In genomic region chr9:121992571-121993212, GRCh38 we compare ENCODE assay signal across 8 cellular contexts.
DNase-seq lines count a peak whose midpoint lies in the region; ATAC-seq, FAIRE-seq and TF ChIP-seq lines count a peak whose summit lies in the region.

No MANE protein-coding gene starts in this region.

- in situ Hi-C loops in K562 (cut with MboI): no loop called here

- no peak for TF ChIP-seq EP300 in SK-N-SH (IDR thresholded peaks at IDR 0.05; ENCODE audit: borderline replicate concordance in 1 of 2, low read depth in 1 of 2, low read length in 1 of 2)
- no peak for TF ChIP-seq EP300 in K562 (IDR thresholded peaks at IDR 0.05; ENCODE audit: low read length)

- H3K4me2 ChIP-seq in SK-N-SH (no peak overlapping the region; the same call in 1 of the 2 replicates), K562 (ENCODE audit: insufficient read depth, low read length) (no peak overlapping the region)

- H3K9ac ChIP-seq in SK-N-SH (no peak overlapping the region), K562 (ENCODE audit: insufficient read depth in 1 of 2, low read depth in 2 of 2, low read length in 2 of 2) (no peak overlapping the region)

- BruUV-seq in A673 (replicated peaks; lab: Mats Ljungman, UMichigan) (no TSS peak), K562 (replicated peaks; lab: Mats Ljungman, UMichigan) (no TSS peak)

- H3K4me3 ChIP-seq in A673 (ENCODE audit: low read depth, low read length, poor library complexity, severe bottlenecking): no peak overlapping the region
- H3K4me3 ChIP-seq in SK-N-SH (ENCODE audit: low read depth in 2 of 2, low read length in 1 of 2): peak overlapping the region in 1 of 2 experiments; percentile 4; a peak in 1 of 4 replicates
- no peak overlapping the region for H3K4me3 ChIP-seq in K562

- no peak for TF ChIP-seq POLR2A in K562 (conservative IDR thresholded peaks at IDR 0.05)

- CTCF ChIA-PET in A673 (lab: Charles Lee): no interaction called here
- CTCF ChIA-PET in SK-N-SH (lab: Yijun Ruan, JAX): interaction anchor here (0.7 to 2.1 kb wide), 7 partner anchors 9 to 447 kb away, joined by 3 to 9 read pairs (median 4); no protein-coding TSS in a partner anchor
- CTCF ChIA-PET in K562 (lab: Yijun Ruan, JAX; ENCODE audit: low intra/inter-chr PET ratio): interaction anchor here (0.8 to 1.6 kb wide), 5 partner anchors 292 to 448 kb away, joined by 3 to 11 read pairs (median 3); no protein-coding TSS in a partner anchor

- peak; percentile 86 for TF ChIP-seq CTCF in A673 (conservative IDR thresholded peaks at IDR 0.05; ENCODE audit: low read depth, low read length)
- peak; percentile 66 for TF ChIP-seq CTCF in GM12872 (IDR thresholded peaks at IDR 0.05; ENCODE audit: insufficient read depth, low read depth, low read length)
- peak; percentile 89 for TF ChIP-seq CTCF in SK-N-SH (IDR thresholded peaks at IDR 0.05)
- TF ChIP-seq CTCF in K562 (IDR thresholded peaks at IDR 0.05 in 2 of 3, conservative IDR thresholded peaks at IDR 0.05 in 1 of 3; ENCODE audit: insufficient read depth in 2 of 3, low read depth in 1 of 3, low read length in 3 of 3): peak; percentile 70 to 76 (median 73)

- POLR2A ChIA-PET in A673 (lab: Charles Lee; ENCODE audit: low non-redundant PET): no interaction called here
- POLR2A ChIA-PET in SK-N-SH (lab: Yijun Ruan, JAX): no interaction called here
- POLR2A ChIA-PET in K562 (lab: Yijun Ruan, JAX): no interaction called here

- no peaks in the 10 kb centered on the region for H3K4me1 ChIP-seq in A673 (ENCODE audit: insufficient read depth, low read length, poor library complexity, severe bottlenecking)
- H3K4me1 ChIP-seq in SK-N-SH (ENCODE audit: control insufficient read depth in 1 of 2, insufficient read depth in 2 of 2, low read depth in 1 of 2, low read length in 1 of 2): peaks cover 0 to 8% of the 10 kb centered on the region in 2 experiments; a peak in 2 of 4 replicates
- H3K4me1 ChIP-seq in K562 (replicated peaks in 1 of 2; ENCODE audit: control insufficient read depth in 2 of 2, insufficient read depth in 2 of 2, low read length in 2 of 2): no peaks in the 10 kb centered on the region

- no peaks in the 10 kb centered on the region for H4K20me1 ChIP-seq in SK-N-SH (ENCODE audit: insufficient read depth)
- H4K20me1 ChIP-seq in K562 (replicated peaks; ENCODE audit: control insufficient read depth, insufficient read depth, low read length): peaks cover 13% of the 10 kb centered on the region; the same call in 1 of the 2 replicates

- FAIRE-seq in K562 (lab: Jason Lieb, UNC): peak; percentile 87

- ATAC-seq in K562: peak; percentile 93
- ATAC-seq in GM21526 (IDR thresholded peaks at IDR 0.05; ENCODE audit: low FRiP score, unreplicated experiment): no peak

- DNase-seq in A673 (ENCODE audit: low spot score) (peak; percentile 86), NAMALWA (ENCODE audit: low spot score) (peak; percentile 90), SK-N-SH (peak; percentile 77), K562 (ENCODE audit: extremely low read depth in 1 of 4, low spot score in 3 of 4) (peak; percentile 68 to 79 (median 74)), iPS-NIHi7 (ENCODE audit: extremely low spot score) (peak; percentile 81)
- DNase-seq in stimulated activated CD4-positive, alpha-beta T cell treated with anti-CD3 and anti-CD28 coated beads, Interleukin-12 subunit alpha, Interleukin-12 subunit beta, amount 100 ng/mL, for 4 hours: peak; percentile 20

- H3K36me3 ChIP-seq in A673 (ENCODE audit: insufficient read depth, low read length, poor library complexity, severe bottlenecking) (no peaks in the 10 kb centered on the region), SK-N-SH (replicated peaks in 1 of 2; ENCODE audit: control insufficient read depth in 1 of 2, insufficient read depth in 2 of 2, low read length in 1 of 2) (peaks cover 0 to 2% of the 10 kb centered on the region in 2 experiments), K562 (ENCODE audit: control insufficient read depth, insufficient read depth, low read length) (no peaks in the 10 kb centered on the region)

- no peaks in the 10 kb centered on the region for H3K79me2 ChIP-seq in SK-N-SH (ENCODE audit: insufficient read depth)
- no peaks in the 10 kb centered on the region for H3K79me2 ChIP-seq in K562 (ENCODE audit: control insufficient read depth, insufficient read depth, low read length)

- H3K9me3 ChIP-seq in A673 (ENCODE audit: low read depth, low read length, poor library complexity, severe bottlenecking) (no peaks in the 10 kb centered on the region), SK-N-SH (no peaks in the 10 kb centered on the region), K562 (replicated peaks; ENCODE audit: control insufficient read depth, insufficient read depth, low read depth, low read length) (no peaks in the 10 kb centered on the region)

- no peaks in the 10 kb centered on the region for H3F3A ChIP-seq in SK-N-SH (replicated peaks; ENCODE audit: insufficient read depth)

- intact Hi-C loops in A673 (cut with micrococcal nuclease; ENCODE audit: unreplicated experiment): loop anchor here (1.0 to 5.0 kb wide), 6 partner anchors 155 to 446 kb away; no protein-coding TSS in a partner anchor
- intact Hi-C loops in K562 (cut with micrococcal nuclease): loop anchor here (1.0 to 5.0 kb wide), 5 partner anchors 130 to 446 kb away; no protein-coding TSS in a partner anchor

- H3K9me1 ChIP-seq in K562 (ENCODE audit: control insufficient read depth, insufficient read depth, low read length): no peaks in the 10 kb centered on the region

- WGBS in SK-N-SH (ENCODE audit: low lambda C conversion rate): 6% methylated on average over 8 of the region's 8 CpGs
- 9% methylated on average over 8 of the region's 8 CpGs for WGBS in K562 (ENCODE audit: insufficient coverage, low coverage, missing lambda C conversion rate)

- H2AFZ ChIP-seq in SK-N-SH (ENCODE audit: low read depth): no peak overlapping the region
- H2AFZ ChIP-seq in K562 (ENCODE audit: low read depth, low read length): no peak overlapping the region

- H3K27ac ChIP-seq in A673 (ENCODE audit: low read depth, low read length, poor library complexity, severe bottlenecking) (no peak overlapping the region), SK-N-SH (ENCODE audit: low read depth in 2 of 2, low read length in 1 of 2) (peak overlapping the region in 1 of 2 experiments; percentile 12; a peak in 1 of 4 replicates), K562 (ENCODE audit: extremely low read depth, low read depth, low read length) (no peak overlapping the region)

- H3K27me3 ChIP-seq in A673 (replicated peaks; ENCODE audit: insufficient read depth, low read depth, low read length, poor library complexity): no peaks in the 10 kb centered on the region
- no peaks in the 10 kb centered on the region for H3K27me3 ChIP-seq in SK-N-SH (ENCODE audit: insufficient read depth)
- peaks cover 1 to 27% of the 10 kb centered on the region in 2 experiments; a peak in 4 of 5 replicates for H3K27me3 ChIP-seq in K562 (ENCODE audit: control insufficient read depth in 2 of 2, insufficient read depth in 2 of 2, low read length in 2 of 2)

- no peaks in the 10 kb centered on the region for H3K9me2 ChIP-seq in SK-N-SH

- TF ChIP-seq RAD21 in SK-N-SH (IDR thresholded peaks at IDR 0.05; ENCODE audit: low read length) (peak; percentile 92), K562 (CRISPR knock-in tag; conservative IDR thresholded peaks at IDR 0.05 in 1 of 2, IDR thresholded peaks at IDR 0.05 in 1 of 2) (peak; percentile 74 to 80)

TF ChIP-seq in SK-N-SH, 30 proteins besides CTCF, POLR2A, EP300 and RAD21:
- TF ChIP-seq TAF1 (IDR thresholded peaks at IDR 0.05; ENCODE audit: borderline replicate concordance, low read depth, low read length): no peak
- TF ChIP-seq GATA2 (CRISPR knock-in tag; IDR thresholded peaks at IDR 0.05): no peak
- TF ChIP-seq EZH2phosphoT487 (IDR thresholded peaks at IDR 0.05; ENCODE audit: borderline replicate concordance, low read depth): no peak
- peak; percentile 89 for TF ChIP-seq SMC3 (IDR thresholded peaks at IDR 0.05; ENCODE audit: low read depth, low read length)
- TF ChIP-seq NRF1 (IDR thresholded peaks at IDR 0.05; ENCODE audit: low read depth, low read length): 0 out of 2 replicates have a peak, but pooled peaks have one; percentile 1

TF ChIP-seq in K562, 482 proteins besides CTCF, POLR2A, EP300 and RAD21 (continues in another document):
- TF ChIP-seq ZZZ3 (IDR thresholded peaks at IDR 0.05) (no peak), TAF9B (IDR thresholded peaks at IDR 0.05; ENCODE audit: partially characterized antibody) (no peak), CBFA2T3 (IDR thresholded peaks at IDR 0.05) (0 out of 2 replicates have a peak, but pooled peaks have one; percentile 4), BRF2 (IDR thresholded peaks at IDR 0.05; ENCODE audit: borderline replicate concordance, insufficient read depth, insufficient read length) (no peak), SMC3 (conservative IDR thresholded peaks at IDR 0.05; ENCODE audit: insufficient read depth, low read depth, low read length) (peak; percentile 58), HCFC1 (IDR thresholded peaks at IDR 0.05; ENCODE audit: low read depth, low read length) (no peak), BCOR (IDR thresholded peaks at IDR 0.05) (no peak), U2AF1 (optimal IDR thresholded peaks at IDR 0.05; ENCODE audit: low read depth, low read length) (no peak), MIER1 (IDR thresholded peaks at IDR 0.05; ENCODE audit: low read depth) (no peak), ZBTB12 (CRISPR knock-in tag; IDR thresholded peaks at IDR 0.05) (no peak), RB1 (IDR thresholded peaks at IDR 0.05; ENCODE audit: low read depth) (peak; percentile 37; the same call in 1 of the 2 replicates), ZNF551 (CRISPR knock-in tag; IDR thresholded peaks at IDR 0.05) (no peak), ZNF41 (CRISPR knock-in tag; conservative IDR thresholded peaks at IDR 0.05) (no peak)

Comparison
In these comparisons a context has a peak if more than half of its experiments do, and no peak if none do; other contexts are left out.
1. DNase-seq: peak in every context shown above with its lines; median percentile 90 in NAMALWA; 86 in A673; 81 in iPS-NIHi7; 77 in SK-N-SH; 74 in K562; 20 in stimulated activated CD4-positive, alpha-beta T cell treated with anti-CD3 and anti-CD28 coated beads, Interleukin-12 subunit alpha, Interleukin-12 subunit beta, amount 100 ng/mL, for 4 hours.